In the genomic region with DNA sequence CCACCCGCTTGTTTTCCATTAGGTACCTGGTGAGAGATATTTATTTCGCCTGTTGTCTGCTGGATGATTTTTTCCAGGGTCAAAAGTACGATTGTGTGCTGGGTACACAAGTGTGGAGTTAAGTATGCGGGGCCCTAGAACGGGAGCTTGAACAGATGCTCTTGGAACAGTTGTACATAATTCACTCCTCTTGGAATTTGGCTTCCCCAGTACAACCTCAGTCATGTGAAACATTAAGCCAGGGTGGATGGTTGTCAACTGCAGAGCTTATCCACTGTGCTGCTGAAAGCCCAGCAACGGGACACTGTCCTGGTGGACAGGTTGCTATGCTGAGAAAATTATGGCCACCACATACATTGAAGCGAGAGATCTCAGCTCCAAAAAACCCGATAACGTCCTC, we compare ENCODE assay signal across 19 cellular contexts.
"Had no signal": no experiment of that assay in that cellular context is flagged by ENCODE, and none has a peak within 500 bp of the region (broad histone marks: within the 10 kb centered on the region; RNA-seq: fewer than 3 reads in every experiment).

No MANE protein-coding gene starts in this region.

- H3K27me3 ChIP-seq: adrenal gland, gastroesophageal sphincter, hepatocyte, ovary, upper lobe of right lung had no signal

- H2AFZ ChIP-seq: hepatocyte had no signal

- H3K79me2 ChIP-seq: hepatocyte had no signal

- H3K9me3 ChIP-seq: adrenal gland, gastroesophageal sphincter, ovary, SK-N-SH, upper lobe of right lung had no signal

- H3K27ac ChIP-seq: adrenal gland, epithelial cell of prostate, gastroesophageal sphincter, hepatocyte, ovary, upper lobe of right lung had no signal

- H3K4me2 ChIP-seq: hepatocyte, SK-N-SH had no signal

- DNase-seq: activated CD4-positive, alpha-beta T cell treated with anti-CD3 and anti-CD28 coated beads for 48 hours; activated CD8-positive, alpha-beta memory T cell treated with anti-CD3 and anti-CD28 coated beads for 24 hours; activated naive CD4-positive, alpha-beta T cell treated with anti-CD3 and anti-CD28 coated beads for 36 hours; adrenal gland; central memory CD4-positive, alpha-beta T cell; effector memory CD8-positive, alpha-beta T cell; kidney; ovary; SK-N-SH; stimulated activated CD4-positive, alpha-beta T cell treated with anti-CD3 and anti-CD28 coated beads, Interleukin-2, amount 100 ng/mL, for 24 hours; stimulated activated naive B cell treated with anti-CD40 and anti-IgM and Interleukin-4, amounts not matched to agents 10 μg/mL and 1 μg/mL and 100 μg/mL, for 72 hours; upper lobe of right lung had no signal

- H3K27me3 Mint-ChIP-seq: activated T-helper 17 cell treated with anti-CD3 and anti-CD28 coated beads, Interleukin-2, amount 50 U/mL, for 72 hours; effector memory CD8-positive, alpha-beta T cell had no signal

- H3K4me3 ChIP-seq: adrenal gland, gastroesophageal sphincter, hepatocyte, ovary, upper lobe of right lung had no signal

- H3K4me3 Mint-ChIP-seq: activated naive CD4-positive, alpha-beta T cell treated with anti-CD3 and anti-CD28 coated beads for 36 hours; activated T-helper 17 cell treated with anti-CD3 and anti-CD28 coated beads, Interleukin-2, amount 50 U/mL, for 72 hours; dendritic cell treated with granulocyte-macrophage colony-stimulating factor and Interleukin-4, amounts not matched to agents 40 ng/mL and 50 ng/mL, for 4 days; effector memory CD8-positive, alpha-beta T cell; stimulated activated naive B cell treated with anti-CD40 and anti-IgM and Interleukin-4, amounts not matched to agents 10 μg/mL and 1 μg/mL and 100 μg/mL, for 72 hours; T-helper 1 cell treated with Interleukin-12 subunit alpha and Interleukin-12 subunit beta and Interleukin-4 antibody, amounts not matched to agents 30 μg/mL and 1 μg/mL, for 36 hours; WTC11 had no signal

- H3K4me1 ChIP-seq: adrenal gland had no signal

- H3K27ac Mint-ChIP-seq: activated naive CD4-positive, alpha-beta T cell treated with anti-CD3 and anti-CD28 coated beads for 36 hours; activated T-helper 17 cell treated with anti-CD3 and anti-CD28 coated beads, Interleukin-2, amount 50 U/mL, for 72 hours; dendritic cell treated with granulocyte-macrophage colony-stimulating factor and Interleukin-4, amounts not matched to agents 40 ng/mL and 50 ng/mL, for 4 days; effector memory CD8-positive, alpha-beta T cell; stimulated activated naive B cell treated with anti-CD40 and anti-IgM and Interleukin-4, amounts not matched to agents 10 μg/mL and 1 μg/mL and 100 μg/mL, for 72 hours; T-helper 1 cell treated with Interleukin-12 subunit alpha and Interleukin-12 subunit beta and Interleukin-4 antibody, amounts not matched to agents 30 μg/mL and 1 μg/mL, for 36 hours; WTC11 had no signal

- H3K36me3 ChIP-seq: adrenal gland, gastroesophageal sphincter, ovary, upper lobe of right lung had no signal

- H3K36me3 Mint-ChIP-seq: stimulated activated naive B cell treated with anti-CD40 and anti-IgM and Interleukin-4, amounts not matched to agents 10 μg/mL and 1 μg/mL and 100 μg/mL, for 72 hours; WTC11 had no signal

- H3K9ac ChIP-seq: SK-N-SH had no signal

- H3K9me3 Mint-ChIP-seq: activated naive CD4-positive, alpha-beta T cell treated with anti-CD3 and anti-CD28 coated beads for 36 hours; dendritic cell treated with granulocyte-macrophage colony-stimulating factor and Interleukin-4, amounts not matched to agents 40 ng/mL and 50 ng/mL, for 4 days; effector memory CD8-positive, alpha-beta T cell; stimulated activated naive B cell treated with anti-CD40 and anti-IgM and Interleukin-4, amounts not matched to agents 10 μg/mL and 1 μg/mL and 100 μg/mL, for 72 hours; T-helper 1 cell treated with Interleukin-12 subunit alpha and Interleukin-12 subunit beta and Interleukin-4 antibody, amounts not matched to agents 30 μg/mL and 1 μg/mL, for 36 hours; WTC11 had no signal

- ATAC-seq: activated T-helper 17 cell treated with anti-CD3 and anti-CD28 coated beads, Interleukin-2, amount 50 U/mL, for 72 hours; effector memory CD8-positive, alpha-beta T cell; gastroesophageal sphincter; stimulated activated naive B cell treated with anti-CD40 and anti-IgM and Interleukin-4, amounts not matched to agents 10 μg/mL and 1 μg/mL and 100 μg/mL, for 72 hours; upper lobe of right lung; WTC11 had no signal
